Comparison of ENCODE assay signal across 8 cellular contexts in the genomic region with DNA sequence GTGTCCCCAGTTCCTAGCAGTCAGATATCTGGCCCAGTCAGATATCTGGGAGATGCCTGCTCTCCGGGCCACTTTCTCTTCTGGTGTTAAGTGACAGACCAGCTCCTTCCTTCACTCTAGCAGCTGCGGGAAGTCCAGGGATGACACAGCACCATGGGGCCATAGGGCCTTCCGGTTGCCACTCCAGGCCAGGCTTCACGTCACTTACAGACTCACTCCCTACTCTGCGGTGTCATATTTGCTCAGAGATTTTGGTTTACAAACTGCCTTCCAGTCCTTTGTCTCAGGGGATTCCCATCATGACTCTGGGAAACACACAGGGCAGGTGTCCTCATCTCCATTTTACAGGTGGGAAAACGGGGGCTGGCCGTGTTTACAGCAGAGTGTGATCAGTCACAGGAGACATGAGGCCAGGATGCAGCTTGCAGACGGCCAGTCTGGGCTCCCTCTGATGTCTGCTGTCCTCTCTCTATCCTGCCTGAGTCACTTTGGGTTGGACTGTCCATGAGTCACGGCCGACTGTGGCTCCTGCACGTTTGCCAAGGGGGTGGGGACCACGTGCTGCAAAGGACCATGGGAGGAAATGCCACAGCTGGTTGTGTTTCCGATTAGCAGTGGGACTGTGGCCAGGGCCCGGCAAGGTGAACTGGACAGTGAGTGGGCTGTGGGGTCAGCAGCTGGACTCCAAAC. TPM values are rescaled to one million over a fixed set of nuclear protein-coding genes. Genes with fewer than 3 reads are reported as not detected.
DNase-seq lines count a peak whose midpoint lies in the region; ATAC-seq and TF ChIP-seq lines count a peak whose summit lies in the region.

No MANE protein-coding gene starts in this region.

- peak overlapping the region; percentile 34 for H3K4me3 ChIP-seq in AG10803 (ENCODE audit: low read length)
- H3K4me3 ChIP-seq in gastroesophageal sphincter, result no peak overlapping the region
- no peak overlapping the region for H3K4me3 ChIP-seq in retinal pigment epithelial cell (ENCODE audit: low read length)

- H3K9me3 ChIP-seq in gastroesophageal sphincter, result no peaks in the 10 kb centered on the region

- peaks cover 0 to 37% (median 25%) of the 10 kb centered on the region in 3 donors for H3K4me1 ChIP-seq in gastroesophageal sphincter

- peaks cover 33% of the 10 kb centered on the region for H3K27me3 ChIP-seq in gastroesophageal sphincter

- DNase-seq in AG10803 (ENCODE audit: low read depth) (peak; percentile 98), HPDE6-E6E7 (ENCODE audit: extremely low spot score) (peak; percentile 92), retinal pigment epithelial cell (ENCODE audit: low read depth) (peak; percentile 73)
- peak; percentile 43 to 60 for DNase-seq in activated CD4-positive, alpha-beta T cell treated with anti-CD3 and anti-CD28 coated beads, Interleukin-2, amount 50 U/mL, for 48 hours
- no peak for DNase-seq in central memory CD4-positive, alpha-beta T cell

- no peaks in the 10 kb centered on the region for H3K36me3 ChIP-seq in gastroesophageal sphincter

- peak overlapping the region; percentile 45 to 86 (median 74) for H3K27ac ChIP-seq in gastroesophageal sphincter

- no peak for TF ChIP-seq EP300 in gastroesophageal sphincter (IDR thresholded peaks at IDR 0.05)

- no peak for TF ChIP-seq POLR2A in gastroesophageal sphincter (IDR thresholded peaks at IDR 0.05)

- TF ChIP-seq CTCF in AG10803 (conservative IDR thresholded peaks at IDR 0.05; ENCODE audit: low read length) (no peak), gastroesophageal sphincter (IDR thresholded peaks at IDR 0.05) (no peak), retinal pigment epithelial cell (conservative IDR thresholded peaks at IDR 0.05; ENCODE audit: low read depth, low read length) (no peak)

- 34 to 54% methylated on average over 5 of the region's 14 CpGs for WGBS in gastroesophageal sphincter (ENCODE audit: low coverage in 1 of 2), 2 donors

- ATAC-seq in gastroesophageal sphincter, result peak; percentile 96
- ATAC-seq in HG02885 (IDR thresholded peaks at IDR 0.05; ENCODE audit: poor library complexity, unreplicated experiment), result no peak
- ATAC-seq in GM18502 (IDR thresholded peaks at IDR 0.05; ENCODE audit: poor library complexity, unreplicated experiment), result no peak

RNA-seq across cellular contexts. Expression of gene TBC1D22A, which starts 8.2 kb away (rescaled TPM):
- 10 to 100 TPM; 16.2 to 22.2 (median 17.8) TPM for total RNA-seq in gastroesophageal sphincter

RNA-seq across cellular contexts. Expression of gene CERK, which starts 16.2 kb away (rescaled TPM):
- 10 to 100 TPM; 44.6 to 55.9 (median 45.6) TPM for total RNA-seq in gastroesophageal sphincter
